In the genomic region with DNA sequence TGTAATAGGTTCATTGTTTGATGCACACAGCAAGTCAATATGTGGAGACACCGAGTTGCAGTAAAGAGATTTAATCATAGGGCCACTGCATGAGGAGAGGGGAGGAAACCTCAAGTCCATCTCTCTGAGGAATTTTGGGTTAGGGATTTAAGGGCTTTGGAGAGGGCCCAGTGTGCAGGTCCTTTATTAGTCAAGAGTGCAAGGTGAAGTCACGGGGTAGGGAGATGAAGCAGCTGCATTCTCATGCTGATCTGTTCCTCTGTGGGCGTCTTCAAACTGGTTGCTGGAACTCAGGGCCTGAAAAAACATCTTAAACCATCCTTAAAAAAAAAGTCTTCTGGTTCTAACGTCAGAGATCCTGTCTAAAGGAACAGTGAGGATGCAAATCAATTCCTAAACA, we compare ENCODE assay signal across 19 cellular contexts.
"Had no signal": no experiment of that assay in that cellular context is flagged by ENCODE, and none has a peak within 500 bp of the region (broad histone marks: within the 10 kb centered on the region; RNA-seq: fewer than 3 reads in every experiment).

No MANE protein-coding gene starts in this region.

- H3K27ac ChIP-seq: lower lobe of right lung, prostate gland, right atrium auricular region, stomach, thyroid gland, upper lobe of left lung had no signal

- ATAC-seq: effector memory CD8-positive, alpha-beta T cell; left ventricle myocardium superior; lower lobe of right lung; naive thymus-derived CD8-positive, alpha-beta T cell; sciatic nerve had no signal

- H3K4me3 ChIP-seq: lower lobe of right lung, prostate gland, right atrium auricular region, stomach, thyroid gland, upper lobe of left lung had no signal

- H3K4me1 Mint-ChIP-seq: naive thymus-derived CD8-positive, alpha-beta T cell; nephron progenitor cell; stimulated activated effector memory CD8-positive, alpha-beta T cell treated with anti-CD3 and anti-CD28 coated beads, Interleukin-12 subunit alpha, Interleukin-12 subunit beta, amount 100 ng/mL, for 72 hours had no signal

- H3K27me3 ChIP-seq: right atrium auricular region, stomach, thyroid gland, upper lobe of left lung had no signal

- H3K36me3 ChIP-seq: lower lobe of right lung, prostate gland, right atrium auricular region, stomach, thyroid gland, upper lobe of left lung had no signal

- H3K9me3 ChIP-seq: lower lobe of right lung, prostate gland, right atrium auricular region, thyroid gland, upper lobe of left lung had no signal

- DNase-seq: cortex of kidney; effector memory CD8-positive, alpha-beta T cell; erythroblast; head of caudate nucleus; left ventricle myocardium superior; lower lobe of right lung; naive thymus-derived CD8-positive, alpha-beta T cell; nephron progenitor cell; nucleus accumbens; stimulated activated CD4-positive, alpha-beta T cell treated with anti-CD3 and anti-CD28 coated beads, Interleukin-2, amount 100 ng/mL, for 24 hours; stimulated activated CD4-positive, alpha-beta T cell treated with anti-CD3 and anti-CD28 coated beads, Interleukin-4, amount 100 ng/mL, for 24 hours; stimulated activated naive CD4-positive, alpha-beta T cell treated with Interleukin-2 at 50 U/mL for 16 hours; stomach; thyroid gland; upper lobe of left lung had no signal

- H3K4me3 Mint-ChIP-seq: effector memory CD8-positive, alpha-beta T cell; naive thymus-derived CD8-positive, alpha-beta T cell; nephron progenitor cell; stimulated activated effector memory CD8-positive, alpha-beta T cell treated with anti-CD3 and anti-CD28 coated beads, Interleukin-12 subunit alpha, Interleukin-12 subunit beta, amount 100 ng/mL, for 72 hours had no signal

- H3K9me3 Mint-ChIP-seq: naive thymus-derived CD8-positive, alpha-beta T cell; nephron progenitor cell; stimulated activated effector memory CD8-positive, alpha-beta T cell treated with anti-CD3 and anti-CD28 coated beads, Interleukin-12 subunit alpha, Interleukin-12 subunit beta, amount 100 ng/mL, for 72 hours had no signal

- H3K27ac Mint-ChIP-seq: effector memory CD8-positive, alpha-beta T cell; naive thymus-derived CD8-positive, alpha-beta T cell; nephron progenitor cell; stimulated activated effector memory CD8-positive, alpha-beta T cell treated with anti-CD3 and anti-CD28 coated beads, Interleukin-12 subunit alpha, Interleukin-12 subunit beta, amount 100 ng/mL, for 72 hours had no signal

- H3K36me3 Mint-ChIP-seq: naive thymus-derived CD8-positive, alpha-beta T cell; stimulated activated effector memory CD8-positive, alpha-beta T cell treated with anti-CD3 and anti-CD28 coated beads, Interleukin-12 subunit alpha, Interleukin-12 subunit beta, amount 100 ng/mL, for 72 hours had no signal

- H3K4me1 ChIP-seq: lower lobe of right lung, prostate gland, right atrium auricular region, thyroid gland, upper lobe of left lung had no signal
